In the genomic region with DNA sequence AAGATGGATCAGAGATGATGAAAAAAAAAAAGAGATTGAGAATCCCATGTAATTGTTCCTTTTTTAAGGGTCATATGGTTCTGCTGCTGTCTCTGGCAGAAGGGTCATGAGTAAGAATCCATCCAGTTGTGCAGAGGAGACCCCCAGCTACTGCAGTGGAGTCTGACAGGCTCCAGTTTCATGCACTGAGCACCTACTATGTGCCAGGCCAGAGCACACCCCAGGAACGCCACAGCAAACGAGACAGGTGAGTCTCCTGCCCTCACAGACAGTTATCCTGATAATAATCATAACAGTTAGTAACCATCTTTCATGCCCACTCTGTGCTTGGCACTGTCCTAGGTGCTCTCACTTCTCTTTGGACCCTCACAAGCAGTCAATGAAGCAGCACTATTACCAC, we compare ENCODE assay signal across 35 cellular contexts.
"Had no signal": no experiment of that assay in that cellular context is flagged by ENCODE, and none has a peak within 500 bp of the region (broad histone marks: within the 10 kb centered on the region; RNA-seq: fewer than 3 reads in every experiment).

No MANE protein-coding gene starts in this region.

- H3K9me3 ChIP-seq: ascending aorta, breast epithelium had no signal

- DNase-seq: activated B cell treated with CpG ODN at 0.5 μM for 24 hours; activated CD4-positive, alpha-beta memory T cell treated with anti-CD3 and anti-CD28 coated beads for 36 hours; activated CD4-positive, alpha-beta T cell treated with anti-CD3 and anti-CD28 coated beads for 48 hours; activated CD8-positive, alpha-beta memory T cell treated with anti-CD3 and anti-CD28 coated beads, Interleukin-2, amount 10 ng/mL, durations not matched to agents 7 days and 5 days; activated CD8-positive, alpha-beta memory T cell treated with anti-CD3 and anti-CD28 coated beads, Interleukin-2, amount 50 U/mL, for 4 hours; activated gamma-delta T cell; activated naive CD4-positive, alpha-beta T cell; activated naive CD4-positive, alpha-beta T cell treated with anti-CD3 and anti-CD28 coated beads, Interleukin-2, amount 10 ng/mL, durations not matched to agents 7 days and 5 days; activated naive CD8-positive, alpha-beta T cell treated with anti-CD3 and anti-CD28 coated beads, Interleukin-2, amount 10 ng/mL, durations not matched to agents 7 days and 5 days; activated T-cell treated with anti-CD3 and anti-CD28 coated beads for 4 hours; activated T-cell treated with anti-CD3 and anti-CD28 coated beads, Interleukin-2, amount 50 U/mL, for 24 hours; activated T-cell treated with anti-CD3 and anti-CD28 coated beads, Interleukin-2, amount 50 U/mL, for 72 hours; central memory CD4-positive, alpha-beta T cell; cerebellar nuclear complex; dorsolateral prefrontal cortex; effector CD8-positive, alpha-beta T cell; foreskin fibroblast; head of caudate nucleus; T-helper 1 cell; T-helper 17 cell; T1000; WERI-Rb-1 had no signal

- ATAC-seq: activated CD4-positive, CD25-positive, alpha-beta regulatory T cell treated with anti-CD3 and anti-CD28 coated beads, Interleukin-2, amount 50 U/mL, for 24 hours; activated CD8-positive, alpha-beta memory T cell treated with anti-CD3 and anti-CD28 coated beads, Interleukin-2, amount 10 ng/mL, durations not matched to agents 7 days and 5 days; activated naive CD4-positive, alpha-beta T cell treated with anti-CD3 and anti-CD28 coated beads, Interleukin-2, amount 50 U/mL, for 72 hours; activated T-cell treated with anti-CD3 and anti-CD28 coated beads, Interleukin-2, amount 50 U/mL, for 72 hours; T-helper 17 cell had no signal

- H3K4me3 ChIP-seq: ascending aorta, breast epithelium, cardiac muscle cell, coronary artery, dorsolateral prefrontal cortex had no signal

- H3K27ac ChIP-seq: ascending aorta, breast epithelium, cardiac muscle cell, coronary artery, dorsolateral prefrontal cortex, epithelial cell of prostate, WERI-Rb-1 had no signal

- H3K4me1 ChIP-seq: ascending aorta, breast epithelium had no signal

- H3K36me3 Mint-ChIP-seq: activated CD4-positive, alpha-beta memory T cell treated with anti-CD3 and anti-CD28 coated beads for 36 hours; activated CD8-positive, alpha-beta memory T cell treated with anti-CD3 and anti-CD28 coated beads, Interleukin-2, amount 10 ng/mL, durations not matched to agents 7 days and 5 days; activated naive CD4-positive, alpha-beta T cell treated with anti-CD3 and anti-CD28 coated beads, Interleukin-2, amount 10 ng/mL, durations not matched to agents 7 days and 5 days; activated naive CD4-positive, alpha-beta T cell treated with anti-CD3 and anti-CD28 coated beads, Interleukin-2, amount 50 U/mL, for 72 hours; activated naive CD8-positive, alpha-beta T cell treated with anti-CD3 and anti-CD28 coated beads, Interleukin-2, amount 10 ng/mL, durations not matched to agents 7 days and 5 days; brain had no signal

- H3K27me3 Mint-ChIP-seq: activated CD8-positive, alpha-beta memory T cell treated with anti-CD3 and anti-CD28 coated beads, Interleukin-2, amount 10 ng/mL, durations not matched to agents 7 days and 5 days had no signal

- FAIRE-seq: endometrium, endothelial cell of umbilical vein, frontal cortex had no signal

- H3K27ac Mint-ChIP-seq: activated B cell treated with CpG ODN at 0.5 μM for 24 hours; activated CD4-positive, alpha-beta memory T cell treated with anti-CD3 and anti-CD28 coated beads for 36 hours; activated CD8-positive, alpha-beta memory T cell treated with anti-CD3 and anti-CD28 coated beads, Interleukin-2, amount 10 ng/mL, durations not matched to agents 7 days and 5 days; activated naive CD4-positive, alpha-beta T cell treated with anti-CD3 and anti-CD28 coated beads, Interleukin-2, amount 10 ng/mL, durations not matched to agents 7 days and 5 days; activated naive CD4-positive, alpha-beta T cell treated with anti-CD3 and anti-CD28 coated beads, Interleukin-2, amount 50 U/mL, for 72 hours; activated naive CD8-positive, alpha-beta T cell treated with anti-CD3 and anti-CD28 coated beads, Interleukin-2, amount 10 ng/mL, durations not matched to agents 7 days and 5 days; activated T-cell treated with anti-CD3 and anti-CD28 coated beads, Interleukin-2, amount 50 U/mL, for 24 hours; activated T-cell treated with anti-CD3 and anti-CD28 coated beads, Interleukin-2, amount 50 U/mL, for 72 hours; dendritic cell treated with granulocyte-macrophage colony-stimulating factor and Interleukin-4, amounts not matched to agents 40 ng/mL and 50 ng/mL, for 4 days; T-helper 17 cell; T-helper 2 cell treated with Interferon-gamma antibody and Interleukin-4, amounts not matched to agents 5 μg/mL and 100 μg/mL, for 36 hours had no signal

- H3K27me3 ChIP-seq: ascending aorta, cardiac muscle cell had no signal

- H3K4me1 Mint-ChIP-seq: activated B cell treated with CpG ODN at 0.5 μM for 24 hours; activated CD8-positive, alpha-beta memory T cell treated with anti-CD3 and anti-CD28 coated beads, Interleukin-2, amount 10 ng/mL, durations not matched to agents 7 days and 5 days; activated naive CD4-positive, alpha-beta T cell treated with anti-CD3 and anti-CD28 coated beads, Interleukin-2, amount 10 ng/mL, durations not matched to agents 7 days and 5 days; activated naive CD8-positive, alpha-beta T cell treated with anti-CD3 and anti-CD28 coated beads, Interleukin-2, amount 10 ng/mL, durations not matched to agents 7 days and 5 days; T-helper 17 cell had no signal

- H3K9me3 Mint-ChIP-seq: activated B cell treated with CpG ODN at 0.5 μM for 24 hours; activated CD4-positive, alpha-beta memory T cell treated with anti-CD3 and anti-CD28 coated beads for 36 hours; activated naive CD4-positive, alpha-beta T cell treated with anti-CD3 and anti-CD28 coated beads, Interleukin-2, amount 10 ng/mL, durations not matched to agents 7 days and 5 days; activated naive CD4-positive, alpha-beta T cell treated with anti-CD3 and anti-CD28 coated beads, Interleukin-2, amount 50 U/mL, for 72 hours; activated naive CD8-positive, alpha-beta T cell treated with anti-CD3 and anti-CD28 coated beads, Interleukin-2, amount 10 ng/mL, durations not matched to agents 7 days and 5 days; activated T-cell treated with anti-CD3 and anti-CD28 coated beads, Interleukin-2, amount 50 U/mL, for 24 hours; activated T-cell treated with anti-CD3 and anti-CD28 coated beads, Interleukin-2, amount 50 U/mL, for 72 hours; dendritic cell treated with granulocyte-macrophage colony-stimulating factor and Interleukin-4, amounts not matched to agents 40 ng/mL and 50 ng/mL, for 4 days; T-helper 2 cell treated with Interferon-gamma antibody and Interleukin-4, amounts not matched to agents 5 μg/mL and 100 μg/mL, for 36 hours had no signal

- H3K36me3 ChIP-seq: ascending aorta, breast epithelium, cardiac muscle cell, WERI-Rb-1 had no signal

- H3K4me3 Mint-ChIP-seq: activated B cell treated with CpG ODN at 0.5 μM for 24 hours; activated CD4-positive, alpha-beta memory T cell treated with anti-CD3 and anti-CD28 coated beads for 36 hours; activated CD8-positive, alpha-beta memory T cell treated with anti-CD3 and anti-CD28 coated beads, Interleukin-2, amount 10 ng/mL, durations not matched to agents 7 days and 5 days; activated naive CD4-positive, alpha-beta T cell treated with anti-CD3 and anti-CD28 coated beads, Interleukin-2, amount 10 ng/mL, durations not matched to agents 7 days and 5 days; activated naive CD8-positive, alpha-beta T cell treated with anti-CD3 and anti-CD28 coated beads, Interleukin-2, amount 10 ng/mL, durations not matched to agents 7 days and 5 days; activated T-cell treated with anti-CD3 and anti-CD28 coated beads, Interleukin-2, amount 50 U/mL, for 24 hours; activated T-cell treated with anti-CD3 and anti-CD28 coated beads, Interleukin-2, amount 50 U/mL, for 72 hours; brain; dendritic cell treated with granulocyte-macrophage colony-stimulating factor and Interleukin-4, amounts not matched to agents 40 ng/mL and 50 ng/mL, for 4 days; T-helper 17 cell; T-helper 2 cell treated with Interferon-gamma antibody and Interleukin-4, amounts not matched to agents 5 μg/mL and 100 μg/mL, for 36 hours had no signal
